ENCODE assay signal across 18 cellular contexts in genomic region chr14:30240002-30240401, GRCh38.
"Had no signal": no experiment of that assay in that cellular context is flagged by ENCODE, and none has a peak within 500 bp of the region (broad histone marks: within the 10 kb centered on the region; RNA-seq: fewer than 3 reads in every experiment).

No MANE protein-coding gene starts in this region.

- DNase-seq: activated B cell treated with CpG ODN at 0.5 μM for 24 hours; activated CD4-positive, alpha-beta T cell treated with anti-CD3 and anti-CD28 coated beads for 4 hours; activated CD8-positive, alpha-beta T cell treated with anti-CD3 and anti-CD28 coated beads for 36 hours; activated naive CD4-positive, alpha-beta T cell treated with anti-CD3 and anti-CD28 coated beads, Interleukin-2, amount 10 ng/mL, durations not matched to agents 7 days and 5 days; activated naive CD8-positive, alpha-beta T cell treated with anti-CD3 and anti-CD28 coated beads, Interleukin-2, amount 50 U/mL, for 24 hours; activated T-cell treated with anti-CD3 and anti-CD28 coated beads, Interleukin-2, amount 50 U/mL, for 24 hours; anterior cingulate cortex; central memory CD4-positive, alpha-beta T cell; dorsolateral prefrontal cortex; midbrain; pancreas; stimulated activated CD4-positive, alpha-beta T cell treated with anti-CD3 and anti-CD28 coated beads, Interleukin-12 subunit alpha, Interleukin-12 subunit beta, amount 100 ng/mL, for 4 hours; stimulated activated CD4-positive, alpha-beta T cell treated with anti-CD3 and anti-CD28 coated beads, Interleukin-2, amount 100 ng/mL, for 24 hours; stimulated activated naive CD4-positive, alpha-beta T cell treated with Interleukin-2 at 50 U/mL for 16 hours; thyroid gland had no signal

- H3K36me3 Mint-ChIP-seq: activated naive CD4-positive, alpha-beta T cell treated with anti-CD3 and anti-CD28 coated beads, Interleukin-2, amount 10 ng/mL, durations not matched to agents 7 days and 5 days; brain had no signal

- H3K4me3 Mint-ChIP-seq: activated B cell treated with CpG ODN at 0.5 μM for 24 hours; activated CD8-positive, alpha-beta T cell treated with anti-CD3 and anti-CD28 coated beads for 36 hours; activated naive CD4-positive, alpha-beta T cell treated with anti-CD3 and anti-CD28 coated beads, Interleukin-2, amount 10 ng/mL, durations not matched to agents 7 days and 5 days; activated naive CD8-positive, alpha-beta T cell treated with anti-CD3 and anti-CD28 coated beads, Interleukin-2, amount 50 U/mL, for 24 hours; activated T-cell treated with anti-CD3 and anti-CD28 coated beads, Interleukin-2, amount 50 U/mL, for 24 hours; T-helper 2 cell treated with Interferon-gamma antibody and Interleukin-4, amounts not matched to agents 5 μg/mL and 100 μg/mL, for 36 hours had no signal

- H3K27me3 Mint-ChIP-seq: activated B cell treated with CpG ODN at 0.5 μM for 24 hours; activated CD8-positive, alpha-beta T cell treated with anti-CD3 and anti-CD28 coated beads for 36 hours; activated naive CD4-positive, alpha-beta T cell treated with anti-CD3 and anti-CD28 coated beads, Interleukin-2, amount 10 ng/mL, durations not matched to agents 7 days and 5 days; activated naive CD8-positive, alpha-beta T cell treated with anti-CD3 and anti-CD28 coated beads, Interleukin-2, amount 50 U/mL, for 24 hours; activated T-cell treated with anti-CD3 and anti-CD28 coated beads, Interleukin-2, amount 50 U/mL, for 24 hours; brain had no signal

- H3K9me3 Mint-ChIP-seq: activated B cell treated with CpG ODN at 0.5 μM for 24 hours; activated naive CD4-positive, alpha-beta T cell treated with anti-CD3 and anti-CD28 coated beads, Interleukin-2, amount 10 ng/mL, durations not matched to agents 7 days and 5 days; activated T-cell treated with anti-CD3 and anti-CD28 coated beads, Interleukin-2, amount 50 U/mL, for 24 hours; T-helper 2 cell treated with Interferon-gamma antibody and Interleukin-4, amounts not matched to agents 5 μg/mL and 100 μg/mL, for 36 hours had no signal

- H3K27ac ChIP-seq: dorsolateral prefrontal cortex, pancreas, thyroid gland had no signal

- H3K27ac Mint-ChIP-seq: activated B cell treated with CpG ODN at 0.5 μM for 24 hours; activated CD8-positive, alpha-beta T cell treated with anti-CD3 and anti-CD28 coated beads for 36 hours; activated naive CD4-positive, alpha-beta T cell treated with anti-CD3 and anti-CD28 coated beads, Interleukin-2, amount 10 ng/mL, durations not matched to agents 7 days and 5 days; activated naive CD8-positive, alpha-beta T cell treated with anti-CD3 and anti-CD28 coated beads, Interleukin-2, amount 50 U/mL, for 24 hours; activated T-cell treated with anti-CD3 and anti-CD28 coated beads, Interleukin-2, amount 50 U/mL, for 24 hours; T-helper 2 cell treated with Interferon-gamma antibody and Interleukin-4, amounts not matched to agents 5 μg/mL and 100 μg/mL, for 36 hours had no signal

- H3K4me1 Mint-ChIP-seq: activated B cell treated with CpG ODN at 0.5 μM for 24 hours; activated naive CD4-positive, alpha-beta T cell treated with anti-CD3 and anti-CD28 coated beads, Interleukin-2, amount 10 ng/mL, durations not matched to agents 7 days and 5 days; activated naive CD8-positive, alpha-beta T cell treated with anti-CD3 and anti-CD28 coated beads, Interleukin-2, amount 50 U/mL, for 24 hours had no signal

- ATAC-seq: activated CD8-positive, alpha-beta T cell treated with anti-CD3 and anti-CD28 coated beads for 36 hours; activated naive CD8-positive, alpha-beta T cell treated with anti-CD3 and anti-CD28 coated beads, Interleukin-2, amount 50 U/mL, for 24 hours; left lobe of liver; pancreas had no signal
